9 cellular contexts compared by ENCODE assay signal in genomic region chrX:39174761-39175417, GRCh38.
DNase-seq lines count a peak whose midpoint lies in the region; ATAC-seq, FAIRE-seq and TF ChIP-seq lines count a peak whose summit lies in the region.
"Had no signal": no experiment of that assay in that cellular context is flagged by ENCODE, and none has a peak within 500 bp of the region (broad histone marks: within the 10 kb centered on the region; RNA-seq: fewer than 3 reads in every experiment).

No MANE protein-coding gene starts in this region.

- H3K36me3 Mint-ChIP-seq in activated naive CD4-positive, alpha-beta T cell treated with anti-CD3 and anti-CD28 coated beads, Interleukin-2, amount 50 U/mL, for 72 hours, result no peaks in the 10 kb centered on the region

- no peak for TF ChIP-seq POLR2A in GM12891 (IDR thresholded peaks at IDR 0.05; ENCODE audit: low read depth, low read length)

- ATAC-seq in activated naive CD4-positive, alpha-beta T cell treated with anti-CD3 and anti-CD28 coated beads, Interleukin-2, amount 50 U/mL, for 72 hours, result peak; percentile 81 to 90
- ATAC-seq in omental fat pad (ENCODE audit: low FRiP score), result peak; percentile 70
- ATAC-seq in GM19452 (IDR thresholded peaks at IDR 0.05; ENCODE audit: unreplicated experiment), result no peak
- no peak for ATAC-seq in GM18868 (IDR thresholded peaks at IDR 0.05; ENCODE audit: unreplicated experiment)

- in situ Hi-C loops in G401 (cut with HindIII; ENCODE audit: low sequenced_read_pairs), result no loop called here

- DNase-seq in GM12891 (ENCODE audit: insufficient read length, low spot score), result no peak
- peak; percentile 63 for DNase-seq in NCI-H2227 treated with DMSO at 0.1 percent for 48 hours (lab: John Stamatoyannopoulos, UW)
- DNase-seq in activated naive CD4-positive, alpha-beta T cell treated with anti-CD3 and anti-CD28 coated beads, Interleukin-2, amount 50 U/mL, for 72 hours (ENCODE audit: low spot score in 2 of 2), result peak in 1 of 2 donors; percentile 11
- no peak for DNase-seq in omental fat pad (ENCODE audit: low spot score)
- no peak for DNase-seq in GF-D8 (lab: John Stamatoyannopoulos, UW)
- DNase-seq in G401 (ENCODE audit: low spot score), result no peak
- DNase-seq: midbrain had no signal

- peak overlapping the region; percentile 86 to 90 for H3K27ac Mint-ChIP-seq in activated naive CD4-positive, alpha-beta T cell treated with anti-CD3 and anti-CD28 coated beads, Interleukin-2, amount 50 U/mL, for 72 hours

- TF ChIP-seq CTCF in omental fat pad (IDR thresholded peaks at IDR 0.05), result no peak

- FAIRE-seq in GM12891 (lab: Jason Lieb, UNC), result peak; percentile 72

- H3K9me3 Mint-ChIP-seq in activated naive CD4-positive, alpha-beta T cell treated with anti-CD3 and anti-CD28 coated beads, Interleukin-2, amount 50 U/mL, for 72 hours, result peaks cover 0 to 4% of the 10 kb centered on the region in 2 donors

TF ChIP-seq in GM12891, 5 proteins besides CTCF, POLR2A, EP300 and RAD21:
- TF ChIP-seq POU2F2 (IDR thresholded peaks at IDR 0.05; ENCODE audit: low read depth, low read length) (no peak), POLR2AphosphoS5 (IDR thresholded peaks at IDR 0.05; ENCODE audit: low read depth, low read length) (no peak), TAF1 (IDR thresholded peaks at IDR 0.05; ENCODE audit: low read depth, low read length) (no peak), SPI1 (IDR thresholded peaks at IDR 0.05; ENCODE audit: low read depth, low read length) (no peak), PAX5 (IDR thresholded peaks at IDR 0.05; ENCODE audit: insufficient read depth, low read length, severe bottlenecking) (no peak)
TF ChIP-seq in GM12891: peak in this region for 0.

Comparison
In these comparisons a context has a peak if more than half of its experiments do, and no peak if none do; other contexts are left out.
1. ATAC-seq: peak in activated naive CD4-positive, alpha-beta T cell treated with anti-CD3 and anti-CD28 coated beads, Interleukin-2, amount 50 U/mL, for 72 hours (2 of 2) and omental fat pad (single experiment); none in GM19452 (single experiment) and GM18868 (single experiment).